ENCODE assay signal across 19 cellular contexts in genomic region chr7:33711231-33712019, GRCh38.
DNase-seq lines count a peak whose midpoint lies in the region; ATAC-seq, FAIRE-seq and TF ChIP-seq lines count a peak whose summit lies in the region.
"Had no signal": no experiment of that assay in that cellular context is flagged by ENCODE, and none has a peak within 500 bp of the region (broad histone marks: within the 10 kb centered on the region; RNA-seq: fewer than 3 reads in every experiment).

No MANE protein-coding gene starts in this region.

- peak overlapping the region; percentile 5 for H3K27ac Mint-ChIP-seq in MCF 10A (ENCODE audit: low read depth, unreplicated experiment)
- H3K27ac Mint-ChIP-seq in stimulated activated effector memory CD8-positive, alpha-beta T cell treated with anti-CD3 and anti-CD28 coated beads, Interleukin-12 subunit alpha, Interleukin-12 subunit beta, amount 100 ng/mL, for 72 hours: peak overlapping the region; percentile 7
- H3K27ac Mint-ChIP-seq: CD4-positive, CD25-positive, alpha-beta regulatory T cell; HFFc6 had no signal

- H3K4me3 Mint-ChIP-seq in MCF 10A (ENCODE audit: unreplicated experiment): no peak overlapping the region
- no peak overlapping the region for H3K4me3 Mint-ChIP-seq in stimulated activated effector memory CD8-positive, alpha-beta T cell treated with anti-CD3 and anti-CD28 coated beads, Interleukin-12 subunit alpha, Interleukin-12 subunit beta, amount 100 ng/mL, for 72 hours
- H3K4me3 Mint-ChIP-seq: CD4-positive, CD25-positive, alpha-beta regulatory T cell; HFFc6 had no signal

- no peak for TF ChIP-seq POLR2A in breast epithelium (IDR thresholded peaks at IDR 0.05)
- no peak for TF ChIP-seq POLR2A in HepG2 (IDR thresholded peaks at IDR 0.05; ENCODE audit: insufficient read depth in 1 of 2, low read depth in 2 of 2, low read length in 2 of 2)

- H3K27me3 Mint-ChIP-seq in MCF 10A (ENCODE audit: insufficient read depth, unreplicated experiment): peaks cover 15% of the 10 kb centered on the region
- H3K27me3 Mint-ChIP-seq: CD4-positive, CD25-positive, alpha-beta regulatory T cell had no signal

- POLR2A ChIA-PET in MCF 10A (lab: Yijun Ruan, JAX): no interaction called here
- POLR2A ChIA-PET in HepG2 (lab: Yijun Ruan, JAX): no interaction called here

- peaks cover 5% of the 10 kb centered on the region for H3K4me1 Mint-ChIP-seq in MCF 10A (ENCODE audit: insufficient read depth, unreplicated experiment)
- peaks cover 1% of the 10 kb centered on the region for H3K4me1 Mint-ChIP-seq in stimulated activated effector memory CD8-positive, alpha-beta T cell treated with anti-CD3 and anti-CD28 coated beads, Interleukin-12 subunit alpha, Interleukin-12 subunit beta, amount 100 ng/mL, for 72 hours
- H3K4me1 Mint-ChIP-seq: CD4-positive, CD25-positive, alpha-beta regulatory T cell had no signal

- H3K79me2 ChIP-seq in HepG2 (ENCODE audit: insufficient read depth, low read length): no peaks in the 10 kb centered on the region

- ATAC-seq in HepG2: no peak; the same call in 2 of the 3 replicates
- ATAC-seq in stimulated activated effector memory CD8-positive, alpha-beta T cell treated with anti-CD3 and anti-CD28 coated beads, Interleukin-12 subunit alpha, Interleukin-12 subunit beta, amount 100 ng/mL, for 72 hours: no peak
- ATAC-seq: A549 had no signal

- TF ChIP-seq EP300 in HepG2 (IDR thresholded peaks at IDR 0.05; ENCODE audit: low read depth in 2 of 2, low read length in 2 of 2) (no peak), HepG2 (CRISPR knock-in tag; IDR thresholded peaks at IDR 0.05; ENCODE audit: borderline replicate concordance) (no peak)

- FAIRE-seq in HepG2 (lab: Jason Lieb, UNC): no peak
- FAIRE-seq: A549 had no signal

- no peak overlapping the region for H2AFZ ChIP-seq in HepG2 (ENCODE audit: low read length)
- H2AFZ ChIP-seq: GM23248 had no signal

- no TSS peak for BruUV-seq in MCF 10A (replicated peaks; lab: Mats Ljungman, UMichigan)
- BruUV-seq in HepG2 (replicated peaks; lab: Mats Ljungman, UMichigan): no TSS peak

- in situ Hi-C loops in HepG2 (cut with HindIII; ENCODE audit: extremely low pct_ligation_motif_present, low pct_unique_long_range_greater_than_20kb): loop anchor here (25.0 kb wide), 1 partner anchor 524 kb away; no protein-coding TSS in a partner anchor

- no peak for DNase-seq in MCF 10A (ENCODE audit: unreplicated experiment)
- no peak for DNase-seq in breast epithelium (ENCODE audit: low spot score in 2 of 2)
- DNase-seq in WERI-Rb-1: peak; percentile 20
- no peak for DNase-seq in HepG2 (ENCODE audit: low spot score)
- DNase-seq in stimulated activated effector memory CD8-positive, alpha-beta T cell treated with anti-CD3 and anti-CD28 coated beads, Interleukin-12 subunit alpha, Interleukin-12 subunit beta, amount 100 ng/mL, for 72 hours (ENCODE audit: low spot score in 2 of 2): no peak
- no peak for DNase-seq in T-helper 9 cell
- DNase-seq in NOMO-1 treated with DMSO at 0.1 percent for 48 hours (lab: John Stamatoyannopoulos, UW; ENCODE audit: unreplicated experiment): no peak
- DNase-seq in activated T-cell treated with anti-CD3 and anti-CD28 coated beads, Interleukin-2, amount 50 U/mL, for 1 hour: no peak
- DNase-seq: CD4-positive, CD25-positive, alpha-beta regulatory T cell; DND-41; GF-D8; NCI-H1105 treated with DMSO at 0.1 percent for 48 hours; NCI-H2029; NCI-H510A had no signal

- H4K20me1 ChIP-seq in HepG2 (ENCODE audit: insufficient read depth, low read length): no peaks in the 10 kb centered on the region

- H3K27me3 ChIP-seq in breast epithelium: no peaks in the 10 kb centered on the region
- H3K27me3 ChIP-seq in WERI-Rb-1 (ENCODE audit: insufficient read depth, low read depth, severe bottlenecking): no peaks in the 10 kb centered on the region
- H3K27me3 ChIP-seq in HepG2 (ENCODE audit: control insufficient read depth in 1 of 2, insufficient read depth in 2 of 2, low read length in 2 of 2): no peaks in the 10 kb centered on the region

- 9% methylated on average over 6 of the region's 6 CpGs for WGBS in HepG2 (ENCODE audit: low lambda C conversion rate)

- H3K36me3 Mint-ChIP-seq in MCF 10A (ENCODE audit: insufficient read depth, unreplicated experiment): no peaks in the 10 kb centered on the region
- no peaks in the 10 kb centered on the region for H3K36me3 Mint-ChIP-seq in stimulated activated effector memory CD8-positive, alpha-beta T cell treated with anti-CD3 and anti-CD28 coated beads, Interleukin-12 subunit alpha, Interleukin-12 subunit beta, amount 100 ng/mL, for 72 hours
- H3K36me3 Mint-ChIP-seq: CD4-positive, CD25-positive, alpha-beta regulatory T cell had no signal

- no peak for TF ChIP-seq RAD21 in HepG2 (CRISPR knock-in tag; IDR thresholded peaks at IDR 0.05)

- H3K36me3 ChIP-seq in breast epithelium: no peaks in the 10 kb centered on the region
- H3K36me3 ChIP-seq in WERI-Rb-1: no peaks in the 10 kb centered on the region
- H3K36me3 ChIP-seq in HepG2 (replicated peaks in 1 of 2; ENCODE audit: control insufficient read depth in 1 of 2, insufficient read depth in 2 of 2, low read length in 2 of 2): no peaks in the 10 kb centered on the region
- H3K36me3 ChIP-seq: SJSA1 had no signal

- no peaks in the 10 kb centered on the region for H3K9me3 Mint-ChIP-seq in MCF 10A (ENCODE audit: unreplicated experiment)
- peaks cover 4% of the 10 kb centered on the region for H3K9me3 Mint-ChIP-seq in stimulated activated effector memory CD8-positive, alpha-beta T cell treated with anti-CD3 and anti-CD28 coated beads, Interleukin-12 subunit alpha, Interleukin-12 subunit beta, amount 100 ng/mL, for 72 hours
- H3K9me3 Mint-ChIP-seq: CD4-positive, CD25-positive, alpha-beta regulatory T cell; HFFc6 had no signal

- intact Hi-C loops in MCF 10A (cut with micrococcal nuclease): no loop called here
- intact Hi-C loops in breast epithelium (cut with DNase I; ENCODE audit: low total_unique reads): no loop called here
- intact Hi-C loops in HepG2 (cut with micrococcal nuclease; ENCODE audit: unreplicated experiment): no loop called here

- H3K4me1 ChIP-seq in breast epithelium: no peaks in the 10 kb centered on the region
- peaks cover 24% of the 10 kb centered on the region for H3K4me1 ChIP-seq in HepG2 (ENCODE audit: insufficient read depth, low read length)
- H3K4me1 ChIP-seq: A549, SJSA1 had no signal

- no peak overlapping the region for H3K27ac ChIP-seq in breast epithelium
- no peak overlapping the region for H3K27ac ChIP-seq in WERI-Rb-1
- H3K27ac ChIP-seq in HepG2 (ENCODE audit: extremely low read length, insufficient read depth, low read length): no peak overlapping the region
- H3K27ac ChIP-seq: A549, GM23248, RWPE1, SJSA1 had no signal

- CTCF ChIA-PET in MCF 10A (lab: Yijun Ruan, JAX) (interaction anchor here (1.0 to 1.2 kb wide), 3 partner anchors 12 to 221 kb away, joined by 3 to 6 read pairs (median 3); no protein-coding TSS in a partner anchor), HepG2 (lab: Yijun Ruan, JAX; ENCODE audit: low intra/inter-chr PET ratio, low total read pairs) (no interaction called here)

- H3K9me3 ChIP-seq in breast epithelium: no peaks in the 10 kb centered on the region
- no peaks in the 10 kb centered on the region for H3K9me3 ChIP-seq in WERI-Rb-1 (ENCODE audit: severe bottlenecking)
- H3K9me3 ChIP-seq in HepG2 (ENCODE audit: low read length): no peaks in the 10 kb centered on the region
- H3K9me3 ChIP-seq: A549, SJSA1 had no signal

- no peak overlapping the region for H3K4me3 ChIP-seq in breast epithelium
- H3K4me3 ChIP-seq in WERI-Rb-1 (ENCODE audit: low read depth, low read length): no peak overlapping the region
- H3K4me3 ChIP-seq in HepG2 (replicated peaks in 1 of 3; ENCODE audit: insufficient read depth in 1 of 3, low read depth in 2 of 3, low read length in 3 of 3): no peak overlapping the region
- H3K4me3 ChIP-seq: A549, GM23248, SJSA1 had no signal

- H3K9ac ChIP-seq in HepG2 (ENCODE audit: insufficient read depth, low read depth, low read length): no peak overlapping the region
- H3K9ac ChIP-seq: GM23248 had no signal

- TF ChIP-seq CTCF in MCF 10A (IDR thresholded peaks at IDR 0.05; ENCODE audit: unreplicated experiment) (no peak), breast epithelium (IDR thresholded peaks at IDR 0.05) (no peak), WERI-Rb-1 (IDR thresholded peaks at IDR 0.05; ENCODE audit: low read depth, low read length) (no peak), HepG2 (CRISPR knock-in tag; IDR thresholded peaks at IDR 0.05) (no peak)

- H3K4me2 ChIP-seq in HepG2 (ENCODE audit: low read depth, low read length): peak overlapping the region; percentile 44
- H3K4me2 ChIP-seq: A549 had no signal

TF ChIP-seq in HepG2, 621 proteins besides CTCF, POLR2A, EP300 and RAD21 (continues in another document):
- no peak for TF ChIP-seq ZSCAN12 (CRISPR knock-in tag; IDR thresholded peaks at IDR 0.05)
- no peak for TF ChIP-seq ZNF263 (CRISPR knock-in tag; IDR thresholded peaks at IDR 0.05)
- no peak for TF ChIP-seq ZSCAN20 (CRISPR knock-in tag; IDR thresholded peaks at IDR 0.05; ENCODE audit: borderline replicate concordance)
- TF ChIP-seq TP53 (CRISPR knock-in tag; conservative IDR thresholded peaks at IDR 0.05): no peak
- no peak for TF ChIP-seq NR2F1 (CRISPR knock-in tag; IDR thresholded peaks at IDR 0.05)
- TF ChIP-seq AGO1 (IDR thresholded peaks at IDR 0.05; ENCODE audit: low read depth, low read length, poor library complexity, severe bottlenecking): no peak
- TF ChIP-seq PHF21A (CRISPR knock-in tag; IDR thresholded peaks at IDR 0.05): no peak
- TF ChIP-seq ETV6 (CRISPR knock-in tag; conservative IDR thresholded peaks at IDR 0.05): no peak
- no peak for TF ChIP-seq TRIM22 (IDR thresholded peaks at IDR 0.05)
- TF ChIP-seq PAF1 (CRISPR knock-in tag; IDR thresholded peaks at IDR 0.05): no peak
- no peak for TF ChIP-seq MLLT10 (CRISPR knock-in tag; IDR thresholded peaks at IDR 0.05)
- no peak for TF ChIP-seq PITX1 (CRISPR knock-in tag; IDR thresholded peaks at IDR 0.05)
- TF ChIP-seq CENPT (CRISPR knock-in tag; IDR thresholded peaks at IDR 0.05; ENCODE audit: low read depth): no peak
